In the genomic region with DNA sequence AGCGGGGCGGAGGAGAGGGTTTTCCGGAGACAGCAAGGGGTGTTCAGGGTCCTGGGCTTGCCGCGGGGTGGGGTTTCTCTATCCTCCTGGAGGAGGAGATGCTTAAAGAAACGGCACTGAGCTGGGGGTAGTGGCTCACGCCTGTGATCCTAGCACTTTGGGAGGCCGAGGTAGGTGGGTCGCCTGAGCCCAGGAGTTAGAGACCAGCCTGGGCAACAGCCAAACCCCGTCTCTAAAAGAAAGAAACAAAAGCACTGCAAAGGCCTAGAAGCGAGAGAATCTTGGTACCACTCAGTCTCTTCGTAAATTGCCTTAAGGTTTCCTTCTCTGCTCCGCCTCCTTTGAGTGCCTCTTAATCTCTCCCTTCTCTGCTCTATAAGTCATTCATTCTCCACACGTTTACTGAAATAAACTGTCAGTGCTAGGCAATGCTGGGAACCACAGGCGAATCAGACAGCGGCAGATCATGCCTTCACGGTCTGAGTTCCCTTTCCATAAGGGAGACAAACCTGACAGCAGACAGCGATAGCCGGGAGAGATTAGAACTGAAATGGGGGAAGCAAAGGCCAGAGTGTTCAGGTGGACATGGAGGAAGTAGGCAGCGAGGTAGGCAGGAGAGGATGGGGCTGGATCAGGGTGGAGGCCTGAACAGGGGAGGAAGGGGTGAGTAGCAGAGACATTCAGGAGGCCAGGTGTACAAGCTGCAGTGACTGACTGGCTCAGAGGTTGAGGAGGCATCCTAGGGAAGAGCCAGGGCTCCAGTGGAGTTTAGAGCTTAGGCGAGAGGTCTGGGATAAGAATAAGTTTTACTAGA, we compare ENCODE assay signal across 8 cellular contexts. TPM values are rescaled to one million over a fixed set of nuclear protein-coding genes. Genes with fewer than 3 reads are reported as not detected.
A peak's percentile ranks its signal among the peaks of the same experiment; 100 is the strongest.
DNase-seq lines count a peak whose midpoint lies in the region; ATAC-seq, FAIRE-seq and TF ChIP-seq lines count a peak whose summit lies in the region.

No MANE protein-coding gene starts in this region.

- ATAC-seq in HG03025 (IDR thresholded peaks at IDR 0.05; ENCODE audit: low FRiP score, unreplicated experiment) (peak; percentile 1), GM18861 (IDR thresholded peaks at IDR 0.05; ENCODE audit: unreplicated experiment) (no peak), GM19351 (IDR thresholded peaks at IDR 0.05; ENCODE audit: unreplicated experiment) (no peak)
- ATAC-seq in activated T-helper 17 cell treated with anti-CD3 and anti-CD28 coated beads, Interleukin-2, amount 50 U/mL, for 72 hours (replicated peaks) = no peak

- H3K27ac Mint-ChIP-seq in activated T-helper 17 cell treated with anti-CD3 and anti-CD28 coated beads, Interleukin-2, amount 50 U/mL, for 72 hours = peak overlapping the region; percentile 97

- peak overlapping the region; percentile 98 for H3K4me3 Mint-ChIP-seq in activated T-helper 17 cell treated with anti-CD3 and anti-CD28 coated beads, Interleukin-2, amount 50 U/mL, for 72 hours

- H3K9me3 Mint-ChIP-seq in activated T-helper 17 cell treated with anti-CD3 and anti-CD28 coated beads, Interleukin-2, amount 50 U/mL, for 72 hours = no peaks in the 10 kb centered on the region

- H3K4me1 ChIP-seq in stomach = peaks cover 16 to 33% (median 20%) of the 10 kb centered on the region in 4 donors

- no peak for TF ChIP-seq CTCF in stomach (IDR thresholded peaks at IDR 0.05)

- peaks cover 2% of the 10 kb centered on the region for H3K9me3 ChIP-seq in iPS-18c (ENCODE audit: control insufficient read depth, insufficient read depth, low read length)
- no peaks in the 10 kb centered on the region for H3K9me3 ChIP-seq in stomach

- WGBS in stomach, 5 donors = 11 to 17% (median 12%) methylated on average over 18 to 21 of the region's 21 CpGs

- DNase-seq in stomach (no peak), NCI-H2107 treated with DMSO at 0.1 percent for 48 hours (lab: John Stamatoyannopoulos, UW; ENCODE audit: unreplicated experiment) (no peak), urothelium cell line (ENCODE audit: low spot score) (no peak)

- H3K4me3 ChIP-seq in iPS-18c (ENCODE audit: insufficient read depth, low read depth, low read length) (peak overlapping the region; percentile 79), stomach (peak overlapping the region; percentile 85 to 98 (median 92))

- peaks cover 90% of the 10 kb centered on the region for H3K36me3 Mint-ChIP-seq in activated T-helper 17 cell treated with anti-CD3 and anti-CD28 coated beads, Interleukin-2, amount 50 U/mL, for 72 hours (ENCODE audit: low read depth)

- TF ChIP-seq EP300 in stomach (IDR thresholded peaks at IDR 0.05) = no peak

- FAIRE-seq in urothelium cell line (lab: Jason Lieb, UNC) = no peak

- intact Hi-C loops in stomach (cut with DNase I; ENCODE audit: low total_unique reads) = loop anchor here (10.0 kb wide), 1 partner anchor 235 kb away; the partner anchor contains the start of genes GGN and SPRED3

- peak in 1 of 4 donors; percentile 43 for TF ChIP-seq POLR2A in stomach (IDR thresholded peaks at IDR 0.05)

- no peaks in the 10 kb centered on the region for H3K27me3 ChIP-seq in stomach

- no peaks in the 10 kb centered on the region for H3K27me3 Mint-ChIP-seq in activated T-helper 17 cell treated with anti-CD3 and anti-CD28 coated beads, Interleukin-2, amount 50 U/mL, for 72 hours

- H3K4me1 Mint-ChIP-seq in activated T-helper 17 cell treated with anti-CD3 and anti-CD28 coated beads, Interleukin-2, amount 50 U/mL, for 72 hours = peaks cover 32% of the 10 kb centered on the region

- H3K27ac ChIP-seq in stomach = peak overlapping the region; percentile 79 to 92 (median 90)

- peaks cover 39 to 46% (median 44%) of the 10 kb centered on the region in 4 donors for H3K36me3 ChIP-seq in stomach

RNA-seq across cellular contexts. Expression of gene EIF3K, which starts 0.6 kb away (rescaled TPM):
- 100 to 1,000 TPM; 172 to 301 TPM for total RNA-seq in activated T-helper 17 cell treated with anti-CD3 and anti-CD28 coated beads, Interleukin-2, amount 50 U/mL, for 72 hours
- 100 to 1,000 TPM; 203 to 889 (median 283) TPM for total RNA-seq in stomach
- polyA plus RNA-seq in stomach = 100 to 1,000 TPM; 347 to 495 (median 349) TPM

RNA-seq across cellular contexts. Expression of gene MAP4K1, which starts 1.8 kb away (rescaled TPM):
- 100 to 1,000 TPM; 310 to 354 TPM for total RNA-seq in activated T-helper 17 cell treated with anti-CD3 and anti-CD28 coated beads, Interleukin-2, amount 50 U/mL, for 72 hours
- total RNA-seq in stomach = 10 to 100 TPM in 1 of 5 donors, 1 to 10 TPM in 3, not detected in 1; 1.2 to 12.9 (median 5.2) TPM
- polyA plus RNA-seq in stomach = 1 to 10 TPM; 4.4 to 5.3 (median 5.0) TPM

RNA-seq across cellular contexts. Expression of gene ACTN4, which starts 27.9 kb away (rescaled TPM):
- 100 to 1,000 TPM; 312 to 393 TPM for total RNA-seq in activated T-helper 17 cell treated with anti-CD3 and anti-CD28 coated beads, Interleukin-2, amount 50 U/mL, for 72 hours
- total RNA-seq in stomach = 100 to 1,000 TPM; 254 to 343 (median 319) TPM
- 10 to 100 TPM; 55.3 to 87.2 (median 75.0) TPM for polyA plus RNA-seq in stomach

Comparison
In these comparisons a context has a peak if more than half of its experiments do, and no peak if none do; other contexts are left out.
1. RNA of gene MAP4K1, which starts 1.8 kb away (total RNA-seq): 310 to 354 TPM in activated T-helper 17 cell treated with anti-CD3 and anti-CD28 coated beads, Interleukin-2, amount 50 U/mL, for 72 hours; 1.2 to 12.9 TPM in stomach; every median in the first group is over 10 times any median in the second.